Comparison of ENCODE assay signal across 18 cellular contexts in genomic region chr5:67578011-67578410, GRCh38.
DNase-seq lines count a peak whose midpoint lies in the region; ATAC-seq, FAIRE-seq and TF ChIP-seq lines count a peak whose summit lies in the region.
"Had no signal": no experiment of that assay in that cellular context is flagged by ENCODE, and none has a peak within 500 bp of the region (broad histone marks: within the 10 kb centered on the region; RNA-seq: fewer than 3 reads in every experiment).

No MANE protein-coding gene starts in this region.

- TF ChIP-seq CTCF in progenitor cell of endocrine pancreas (IDR thresholded peaks at IDR 0.05; ENCODE audit: unreplicated experiment) = no peak

- no peak overlapping the region for H3K27ac ChIP-seq in mesenchymal stem cell (ENCODE audit: low read length, poor library complexity, severe bottlenecking)
- H3K27ac ChIP-seq: PC-9 had no signal

- H3K9me3 ChIP-seq in mesenchymal stem cell (ENCODE audit: control insufficient read depth, low read length) = no peaks in the 10 kb centered on the region
- H3K9me3 ChIP-seq: SK-N-SH had no signal

- H3K9me3 Mint-ChIP-seq in progenitor cell of endocrine pancreas (ENCODE audit: low read depth) = peaks cover 6% of the 10 kb centered on the region

- H3K4me3 Mint-ChIP-seq in progenitor cell of endocrine pancreas (ENCODE audit: low read depth) = no peak overlapping the region
- H3K4me3 Mint-ChIP-seq: CD14-positive monocyte, IgD-negative memory B cell had no signal

- no peak overlapping the region for H3K18ac ChIP-seq in mesenchymal stem cell (ENCODE audit: low read depth in 1 of 2, low read length in 2 of 2)

- ATAC-seq in sciatic nerve = no peak

- H2BK15ac ChIP-seq in mesenchymal stem cell (ENCODE audit: low read depth, poor library complexity, severe bottlenecking) = no peak overlapping the region

- no peak overlapping the region for H3K4me3 ChIP-seq in mesenchymal stem cell (ENCODE audit: insufficient read depth in 1 of 2, low read depth in 1 of 2, low read length in 2 of 2)
- H3K4me3 ChIP-seq: PC-9 had no signal

- H3K4ac ChIP-seq in mesenchymal stem cell (ENCODE audit: low read depth in 1 of 2, low read length in 2 of 2) = no peak overlapping the region

- no peaks in the 10 kb centered on the region for H3K4me1 ChIP-seq in mesenchymal stem cell (ENCODE audit: control insufficient read depth, insufficient read depth, low read depth, low read length)

- peaks cover 3% of the 10 kb centered on the region for H3K27me3 Mint-ChIP-seq in progenitor cell of endocrine pancreas

- H4K91ac ChIP-seq in mesenchymal stem cell (ENCODE audit: low read length) = no peak overlapping the region

- H2BK5ac ChIP-seq in mesenchymal stem cell (ENCODE audit: low read depth, low read length, poor library complexity, severe bottlenecking) = no peak overlapping the region

- no peaks in the 10 kb centered on the region for H3K79me1 ChIP-seq in mesenchymal stem cell (replicated peaks; ENCODE audit: low read length, poor library complexity, severe bottlenecking)

- peak; percentile 53 for FAIRE-seq in endometrium (lab: Jason Lieb, UNC)
- FAIRE-seq: H54 had no signal

- H3K27me3 ChIP-seq in mesenchymal stem cell (ENCODE audit: control insufficient read depth in 1 of 2, insufficient read depth in 1 of 2, low read length in 2 of 2) = no peaks in the 10 kb centered on the region

- intact Hi-C loops in sciatic nerve (cut with DNase I) = no loop called here

- no peak overlapping the region for H3K4me2 ChIP-seq in mesenchymal stem cell (ENCODE audit: low read length, poor library complexity, severe bottlenecking)
- H3K4me2 ChIP-seq: PC-9, SK-N-SH had no signal

- H2AK5ac ChIP-seq in mesenchymal stem cell (ENCODE audit: low read length, severe bottlenecking) = no peak overlapping the region

- H2BK120ac ChIP-seq in mesenchymal stem cell (ENCODE audit: low read depth, low read length) = no peak overlapping the region

- no peak overlapping the region for H2AFZ ChIP-seq in mesenchymal stem cell (ENCODE audit: low read depth, low read length)
- H2AFZ ChIP-seq: PC-9 had no signal

- no peak overlapping the region for H3K14ac ChIP-seq in mesenchymal stem cell (ENCODE audit: low read length in 2 of 2)

- peaks cover 3% of the 10 kb centered on the region for H3K4me1 Mint-ChIP-seq in progenitor cell of endocrine pancreas (ENCODE audit: low read depth)
- H3K4me1 Mint-ChIP-seq: CD14-positive monocyte, IgD-negative memory B cell had no signal

- WGBS in mesenchymal stem cell = no CpG with 5 or more reads among the region's 4 CpGs

- no peak overlapping the region for H3K27ac Mint-ChIP-seq in progenitor cell of endocrine pancreas
- H3K27ac Mint-ChIP-seq: CD14-positive monocyte, IgD-negative memory B cell had no signal

- peaks cover 2% of the 10 kb centered on the region for H3K36me3 Mint-ChIP-seq in progenitor cell of endocrine pancreas (ENCODE audit: insufficient read depth)
- H3K36me3 Mint-ChIP-seq: CD14-positive monocyte had no signal

- H3K9ac ChIP-seq in mesenchymal stem cell (ENCODE audit: low read length) = no peak overlapping the region
- H3K9ac ChIP-seq: SK-N-SH had no signal

- H4K8ac ChIP-seq in mesenchymal stem cell (ENCODE audit: low read length) = no peak overlapping the region

- H3K23ac ChIP-seq in mesenchymal stem cell (ENCODE audit: low read length in 2 of 2) = no peak overlapping the region

- H2BK12ac ChIP-seq in mesenchymal stem cell (ENCODE audit: low read length in 2 of 2) = no peak overlapping the region

- DNase-seq in EL (peak; percentile 1), NCI-H69 (lab: John Stamatoyannopoulos, UW) (peak; percentile 79), mesenchymal stem cell (peak; percentile 66), sciatic nerve (ENCODE audit: low spot score) (no peak), progenitor cell of endocrine pancreas (ENCODE audit: low spot score, unreplicated experiment) (no peak), NCI-H2107 treated with DMSO at 0.1 percent for 48 hours (lab: John Stamatoyannopoulos, UW; ENCODE audit: unreplicated experiment) (no peak), HuH-7 (ENCODE audit: low spot score) (no peak)
- DNase-seq: DMS 273 treated with DMSO at 0.1 percent for 48 hours, Kasumi-1, NCI-H187 treated with DMSO at 0.1 percent for 48 hours, NCI-H2171, NCI-H446, PC-9, SK-N-SH had no signal

- no peaks in the 10 kb centered on the region for H3K36me3 ChIP-seq in mesenchymal stem cell (ENCODE audit: control insufficient read depth in 1 of 2, insufficient read depth in 2 of 2, low read depth in 1 of 2, low read length in 2 of 2)

Comparison
In these comparisons a context has a peak if more than half of its experiments do, and no peak if none do; other contexts are left out.
1. DNase-seq: peak in EL (single experiment), NCI-H69 (single experiment) and mesenchymal stem cell (single experiment); none in sciatic nerve (single experiment), progenitor cell of endocrine pancreas (single experiment), NCI-H2107 treated with DMSO at 0.1 percent for 48 hours (single experiment) and HuH-7 (single experiment).